In the genomic region with DNA sequence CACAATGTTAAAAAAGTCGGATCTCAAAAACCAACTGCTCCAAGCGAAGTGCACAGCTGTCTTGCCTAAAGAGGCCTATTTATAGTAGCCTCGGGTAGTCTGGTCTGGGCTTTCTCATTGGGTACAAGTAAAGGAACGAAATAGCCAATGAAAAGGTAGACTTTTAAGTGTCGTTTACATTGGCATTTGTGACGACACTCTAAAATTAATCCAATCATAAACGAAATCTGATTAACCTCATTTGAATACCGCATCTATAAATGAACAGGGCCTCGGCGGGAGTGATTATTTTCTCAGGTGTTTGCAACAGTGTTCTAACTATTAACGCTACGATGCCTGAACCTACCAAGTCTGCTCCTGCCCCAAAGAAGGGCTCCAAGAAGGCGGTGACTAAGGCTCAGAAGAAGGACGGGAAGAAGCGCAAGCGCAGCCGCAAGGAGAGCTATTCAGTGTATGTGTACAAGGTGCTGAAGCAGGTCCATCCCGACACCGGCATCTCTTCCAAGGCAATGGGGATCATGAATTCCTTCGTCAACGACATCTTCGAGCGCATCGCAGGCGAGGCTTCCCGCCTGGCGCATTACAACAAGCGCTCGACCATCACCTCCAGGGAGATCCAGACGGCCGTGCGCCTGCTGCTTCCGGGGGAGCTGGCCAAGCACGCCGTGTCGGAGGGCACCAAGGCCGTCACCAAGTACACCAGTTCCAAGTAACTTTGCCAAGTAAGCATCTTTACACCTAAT, we compare ENCODE assay signal across 1 cellular context.
A peak's percentile ranks its signal among the peaks of the same experiment; 100 is the strongest.
TF ChIP-seq lines count a peak whose summit lies in the region.

No MANE protein-coding gene starts in this region.

TF ChIP-seq in HepG2, 621 proteins besides CTCF, POLR2A, EP300 and RAD21 (continued from another document and continues in another):
- no peak; the same call in 1 of the 2 replicates for TF ChIP-seq ZBTB14 (CRISPR knock-in tag; IDR thresholded peaks at IDR 0.05)
- peak; percentile 50; the same call in 1 of the 2 replicates for TF ChIP-seq ZFX (CRISPR knock-in tag; IDR thresholded peaks at IDR 0.05; ENCODE audit: low read depth)
- TF ChIP-seq PHF21A (CRISPR knock-in tag; IDR thresholded peaks at IDR 0.05), result peak; percentile 75
- peak; percentile 30; the same call in 1 of the 2 replicates for TF ChIP-seq ZBTB10 (CRISPR knock-in tag; IDR thresholded peaks at IDR 0.05; ENCODE audit: borderline replicate concordance)
- no peak for TF ChIP-seq KDM1A (CRISPR knock-in tag; IDR thresholded peaks at IDR 0.05)
- 0 out of 2 replicates have a peak, but pooled peaks have one; percentile 70 for TF ChIP-seq ZNF510 (CRISPR knock-in tag; IDR thresholded peaks at IDR 0.05; ENCODE audit: low read depth)
- TF ChIP-seq ZNF3 (CRISPR knock-in tag; IDR thresholded peaks at IDR 0.05), result 0 out of 2 replicates have a peak, but pooled peaks have one; percentile 57
- no peak for TF ChIP-seq SRSF4 (IDR thresholded peaks at IDR 0.05; ENCODE audit: low read depth, low read length, poor library complexity, severe bottlenecking)
- no peak for TF ChIP-seq USF2 (IDR thresholded peaks at IDR 0.05; ENCODE audit: low read depth, low read length)
- TF ChIP-seq USF2 (CRISPR knock-in tag; IDR thresholded peaks at IDR 0.05; ENCODE audit: borderline replicate concordance), result no peak
- peak; percentile 32; the same call in 1 of the 2 replicates for TF ChIP-seq RFXANK (CRISPR knock-in tag; IDR thresholded peaks at IDR 0.05)
- TF ChIP-seq ZNF441 (CRISPR knock-in tag; IDR thresholded peaks at IDR 0.05; ENCODE audit: borderline replicate concordance), result peak; percentile 75; the same call in 1 of the 2 replicates
- peak; percentile 93; the same call in 1 of the 2 replicates for TF ChIP-seq GATA4 (IDR thresholded peaks at IDR 0.05; ENCODE audit: borderline replicate concordance, low read depth)
- TF ChIP-seq, protein P1, sequence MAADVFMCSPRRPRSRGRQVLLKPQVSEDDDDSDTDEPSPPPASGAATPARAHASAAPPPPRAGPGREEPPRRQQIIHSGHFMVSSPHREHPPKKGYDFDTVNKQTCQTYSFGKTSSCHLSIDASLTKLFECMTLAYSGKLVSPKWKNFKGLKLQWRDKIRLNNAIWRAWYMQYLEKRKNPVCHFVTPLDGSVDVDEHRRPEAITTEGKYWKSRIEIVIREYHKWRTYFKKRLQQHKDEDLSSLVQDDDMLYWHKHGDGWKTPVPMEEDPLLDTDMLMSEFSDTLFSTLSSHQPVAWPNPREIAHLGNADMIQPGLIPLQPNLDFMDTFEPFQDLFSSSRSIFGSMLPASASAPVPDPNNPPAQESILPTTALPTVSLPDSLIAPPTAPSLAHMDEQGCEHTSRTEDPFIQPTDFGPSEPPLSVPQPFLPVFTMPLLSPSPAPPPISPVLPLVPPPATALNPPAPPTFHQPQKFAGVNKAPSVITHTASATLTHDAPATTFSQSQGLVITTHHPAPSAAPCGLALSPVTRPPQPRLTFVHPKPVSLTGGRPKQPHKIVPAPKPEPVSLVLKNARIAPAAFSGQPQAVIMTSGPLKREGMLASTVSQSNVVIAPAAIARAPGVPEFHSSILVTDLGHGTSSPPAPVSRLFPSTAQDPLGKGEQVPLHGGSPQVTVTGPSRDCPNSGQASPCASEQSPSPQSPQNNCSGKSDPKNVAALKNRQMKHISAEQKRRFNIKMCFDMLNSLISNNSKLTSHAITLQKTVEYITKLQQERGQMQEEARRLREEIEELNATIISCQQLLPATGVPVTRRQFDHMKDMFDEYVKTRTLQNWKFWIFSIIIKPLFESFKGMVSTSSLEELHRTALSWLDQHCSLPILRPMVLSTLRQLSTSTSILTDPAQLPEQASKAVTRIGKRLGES (CRISPR knock-in tag; IDR thresholded peaks at IDR 0.05; ENCODE audit: borderline replicate concordance), result peak; percentile 17; the same call in 1 of the 2 replicates
- no peak for TF ChIP-seq ZNF678 (CRISPR knock-in tag; IDR thresholded peaks at IDR 0.05)
- no peak; the same call in 1 of the 2 replicates for TF ChIP-seq ZNF607 (CRISPR knock-in tag; IDR thresholded peaks at IDR 0.05; ENCODE audit: borderline replicate concordance)
- TF ChIP-seq ZNF570 (CRISPR knock-in tag; IDR thresholded peaks at IDR 0.05; ENCODE audit: borderline replicate concordance), result no peak
- TF ChIP-seq ZBTB44 (CRISPR knock-in tag; IDR thresholded peaks at IDR 0.05), result peak; percentile 74; the same call in 1 of the 2 replicates
- TF ChIP-seq ZNF550 (CRISPR knock-in tag; IDR thresholded peaks at IDR 0.05; ENCODE audit: borderline replicate concordance), result no peak
- TF ChIP-seq PAX8 (CRISPR knock-in tag; IDR thresholded peaks at IDR 0.05; ENCODE audit: borderline replicate concordance), result no peak
- TF ChIP-seq ELF3 (CRISPR knock-in tag; IDR thresholded peaks at IDR 0.05), result peak; percentile 55
- TF ChIP-seq, protein P2, sequence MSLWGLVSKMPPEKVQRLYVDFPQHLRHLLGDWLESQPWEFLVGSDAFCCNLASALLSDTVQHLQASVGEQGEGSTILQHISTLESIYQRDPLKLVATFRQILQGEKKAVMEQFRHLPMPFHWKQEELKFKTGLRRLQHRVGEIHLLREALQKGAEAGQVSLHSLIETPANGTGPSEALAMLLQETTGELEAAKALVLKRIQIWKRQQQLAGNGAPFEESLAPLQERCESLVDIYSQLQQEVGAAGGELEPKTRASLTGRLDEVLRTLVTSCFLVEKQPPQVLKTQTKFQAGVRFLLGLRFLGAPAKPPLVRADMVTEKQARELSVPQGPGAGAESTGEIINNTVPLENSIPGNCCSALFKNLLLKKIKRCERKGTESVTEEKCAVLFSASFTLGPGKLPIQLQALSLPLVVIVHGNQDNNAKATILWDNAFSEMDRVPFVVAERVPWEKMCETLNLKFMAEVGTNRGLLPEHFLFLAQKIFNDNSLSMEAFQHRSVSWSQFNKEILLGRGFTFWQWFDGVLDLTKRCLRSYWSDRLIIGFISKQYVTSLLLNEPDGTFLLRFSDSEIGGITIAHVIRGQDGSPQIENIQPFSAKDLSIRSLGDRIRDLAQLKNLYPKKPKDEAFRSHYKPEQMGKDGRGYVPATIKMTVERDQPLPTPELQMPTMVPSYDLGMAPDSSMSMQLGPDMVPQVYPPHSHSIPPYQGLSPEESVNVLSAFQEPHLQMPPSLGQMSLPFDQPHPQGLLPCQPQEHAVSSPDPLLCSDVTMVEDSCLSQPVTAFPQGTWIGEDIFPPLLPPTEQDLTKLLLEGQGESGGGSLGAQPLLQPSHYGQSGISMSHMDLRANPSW (CRISPR knock-in tag; IDR thresholded peaks at IDR 0.05; ENCODE audit: borderline replicate concordance), result 0 out of 2 replicates have a peak, but pooled peaks have one; percentile 83
- no peak for TF ChIP-seq TEAD2 (CRISPR knock-in tag; IDR thresholded peaks at IDR 0.05)
- TF ChIP-seq RCOR2 (CRISPR knock-in tag; IDR thresholded peaks at IDR 0.05), result peak; percentile 68
- TF ChIP-seq SP5 (CRISPR knock-in tag; IDR thresholded peaks at IDR 0.05; ENCODE audit: borderline replicate concordance, low read depth), result no peak
- TF ChIP-seq HOXA3 (CRISPR knock-in tag; IDR thresholded peaks at IDR 0.05), result peak; percentile 87
- TF ChIP-seq ZNF101 (CRISPR knock-in tag; IDR thresholded peaks at IDR 0.05; ENCODE audit: borderline replicate concordance, low read depth), result no peak
- TF ChIP-seq, protein P3, sequence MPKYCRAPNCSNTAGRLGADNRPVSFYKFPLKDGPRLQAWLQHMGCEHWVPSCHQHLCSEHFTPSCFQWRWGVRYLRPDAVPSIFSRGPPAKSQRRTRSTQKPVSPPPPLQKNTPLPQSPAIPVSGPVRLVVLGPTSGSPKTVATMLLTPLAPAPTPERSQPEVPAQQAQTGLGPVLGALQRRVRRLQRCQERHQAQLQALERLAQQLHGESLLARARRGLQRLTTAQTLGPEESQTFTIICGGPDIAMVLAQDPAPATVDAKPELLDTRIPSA (CRISPR knock-in tag; IDR thresholded peaks at IDR 0.05; ENCODE audit: borderline replicate concordance), result peak; percentile 84; the same call in 1 of the 2 replicates
- TF ChIP-seq SOX13 (IDR thresholded peaks at IDR 0.05), result peak; percentile 81; the same call in 1 of the 2 replicates
- peak in 1 of 2 experiments; percentile 19; a peak in 1 of 4 replicates for TF ChIP-seq SOX13 (CRISPR knock-in tag; conservative IDR thresholded peaks at IDR 0.05 in 1 of 2, IDR thresholded peaks at IDR 0.05 in 1 of 2)
- no peak for TF ChIP-seq MTF2 (CRISPR knock-in tag; IDR thresholded peaks at IDR 0.05; ENCODE audit: borderline replicate concordance)
- no peak for TF ChIP-seq RNF2 (conservative IDR thresholded peaks at IDR 0.05; ENCODE audit: low read depth)
- TF ChIP-seq ZNF282 (IDR thresholded peaks at IDR 0.05; ENCODE audit: partially characterized antibody), result no peak
- no peak for TF ChIP-seq SP1 (IDR thresholded peaks at IDR 0.05)
- peak; percentile 34 for TF ChIP-seq SP1 (CRISPR knock-in tag; IDR thresholded peaks at IDR 0.05)
- peak; percentile 51 for TF ChIP-seq SRSF1 (optimal IDR thresholded peaks at IDR 0.05; ENCODE audit: low read depth, low read length)
- TF ChIP-seq, protein P4, sequence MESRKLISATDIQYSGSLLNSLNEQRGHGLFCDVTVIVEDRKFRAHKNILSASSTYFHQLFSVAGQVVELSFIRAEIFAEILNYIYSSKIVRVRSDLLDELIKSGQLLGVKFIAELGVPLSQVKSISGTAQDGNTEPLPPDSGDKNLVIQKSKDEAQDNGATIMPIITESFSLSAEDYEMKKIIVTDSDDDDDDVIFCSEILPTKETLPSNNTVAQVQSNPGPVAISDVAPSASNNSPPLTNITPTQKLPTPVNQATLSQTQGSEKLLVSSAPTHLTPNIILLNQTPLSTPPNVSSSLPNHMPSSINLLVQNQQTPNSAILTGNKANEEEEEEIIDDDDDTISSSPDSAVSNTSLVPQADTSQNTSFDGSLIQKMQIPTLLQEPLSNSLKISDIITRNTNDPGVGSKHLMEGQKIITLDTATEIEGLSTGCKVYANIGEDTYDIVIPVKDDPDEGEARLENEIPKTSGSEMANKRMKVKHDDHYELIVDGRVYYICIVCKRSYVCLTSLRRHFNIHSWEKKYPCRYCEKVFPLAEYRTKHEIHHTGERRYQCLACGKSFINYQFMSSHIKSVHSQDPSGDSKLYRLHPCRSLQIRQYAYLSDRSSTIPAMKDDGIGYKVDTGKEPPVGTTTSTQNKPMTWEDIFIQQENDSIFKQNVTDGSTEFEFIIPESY (CRISPR knock-in tag; IDR thresholded peaks at IDR 0.05), result no peak
- TF ChIP-seq, protein P5, sequence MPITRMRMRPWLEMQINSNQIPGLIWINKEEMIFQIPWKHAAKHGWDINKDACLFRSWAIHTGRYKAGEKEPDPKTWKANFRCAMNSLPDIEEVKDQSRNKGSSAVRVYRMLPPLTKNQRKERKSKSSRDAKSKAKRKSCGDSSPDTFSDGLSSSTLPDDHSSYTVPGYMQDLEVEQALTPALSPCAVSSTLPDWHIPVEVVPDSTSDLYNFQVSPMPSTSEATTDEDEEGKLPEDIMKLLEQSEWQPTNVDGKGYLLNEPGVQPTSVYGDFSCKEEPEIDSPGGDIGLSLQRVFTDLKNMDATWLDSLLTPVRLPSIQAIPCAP (CRISPR knock-in tag; IDR thresholded peaks at IDR 0.05; ENCODE audit: low read depth), result no peak
- peak; percentile 67 for TF ChIP-seq THAP11 (CRISPR knock-in tag; IDR thresholded peaks at IDR 0.05)
- peak; percentile 20; the same call in 1 of the 2 replicates for TF ChIP-seq ZKSCAN8 (CRISPR knock-in tag; IDR thresholded peaks at IDR 0.05; ENCODE audit: borderline replicate concordance)
